ENCODE assay signal across 8 cellular contexts in genomic region chr6:54737247-54737646, GRCh38.
DNase-seq lines count a peak whose midpoint lies in the region; TF ChIP-seq lines count a peak whose summit lies in the region.

No MANE protein-coding gene starts in this region.

- no TSS peak for BruUV-seq in OCI-LY7 (replicated peaks; lab: Mats Ljungman, UMichigan)

- H3K27me3 ChIP-seq in GM23248 (replicated peaks; ENCODE audit: insufficient read depth) (no peaks in the 10 kb centered on the region), right atrium auricular region (no peaks in the 10 kb centered on the region)
- H3K27me3 ChIP-seq in CD8-positive, alpha-beta memory T cell (ENCODE audit: insufficient read depth, low read length, poor library complexity, severe bottlenecking): no peaks in the 10 kb centered on the region

- no peaks in the 10 kb centered on the region for H3K4me1 ChIP-seq in GM23248 (ENCODE audit: insufficient read depth)
- no peaks in the 10 kb centered on the region for H3K4me1 ChIP-seq in OCI-LY7 (ENCODE audit: insufficient read depth, low read length, poor library complexity, severe bottlenecking)
- no peaks in the 10 kb centered on the region for H3K4me1 ChIP-seq in right atrium auricular region
- no peaks in the 10 kb centered on the region for H3K4me1 ChIP-seq in CD8-positive, alpha-beta memory T cell (ENCODE audit: insufficient read depth, low read length)

- H3K4me1 Mint-ChIP-seq in CD8-positive, alpha-beta memory T cell: no peaks in the 10 kb centered on the region

- H3K9me3 Mint-ChIP-seq in CD8-positive, alpha-beta memory T cell: peaks cover 6 to 29% (median 14%) of the 10 kb centered on the region in 5 donors

- H3K27ac ChIP-seq in GM23248: no peak overlapping the region
- H3K27ac ChIP-seq in OCI-LY7 (ENCODE audit: low read depth, low read length, poor library complexity, severe bottlenecking): no peak overlapping the region
- no peak overlapping the region for H3K27ac ChIP-seq in right atrium auricular region
- no peak overlapping the region for H3K27ac ChIP-seq in CD8-positive, alpha-beta memory T cell (ENCODE audit: low read depth, low read length)

- H3K4me2 ChIP-seq in GM23248 (ENCODE audit: unreplicated experiment) (no peak overlapping the region), OCI-LY7 (ENCODE audit: low read length) (no peak overlapping the region)

- intact Hi-C loops in OCI-LY7 (cut with micrococcal nuclease; ENCODE audit: unreplicated experiment): no loop called here

- in situ Hi-C loops in GM23248 (cut with MboI): no loop called here

- no peaks in the 10 kb centered on the region for H3K36me3 ChIP-seq in GM23248 (ENCODE audit: low read depth)
- no peaks in the 10 kb centered on the region for H3K36me3 ChIP-seq in OCI-LY7 (ENCODE audit: insufficient read depth, low read length)
- no peaks in the 10 kb centered on the region for H3K36me3 ChIP-seq in right atrium auricular region
- no peaks in the 10 kb centered on the region for H3K36me3 ChIP-seq in CD8-positive, alpha-beta memory T cell (ENCODE audit: insufficient read depth, low read length)

- H3K27ac Mint-ChIP-seq in CD8-positive, alpha-beta memory T cell: no peak overlapping the region

- CTCF ChIA-PET in OCI-LY7 (lab: Charles Lee; ENCODE audit: unreplicated experiment): no interaction called here
- CTCF ChIA-PET in CD8-positive, alpha-beta memory T cell (lab: Charles Lee): no interaction called here

- H2AFZ ChIP-seq in GM23248 (no peak overlapping the region), OCI-LY7 (ENCODE audit: low read length) (no peak overlapping the region)

- H3F3A ChIP-seq in GM23248 (ENCODE audit: insufficient read depth): no peaks in the 10 kb centered on the region

- no peak overlapping the region for H3K9ac ChIP-seq in GM23248

- WGBS in GM23248 (ENCODE audit: low coverage in 1 of 2, low lambda C conversion rate in 2 of 2, missing lambda C conversion rate in 2 of 2), 2 experiments: 36 to 42% methylated on average over 3 of the region's 3 CpGs

- H3K4me3 ChIP-seq in GM23248: no peak overlapping the region
- H3K4me3 ChIP-seq in OCI-LY7 (ENCODE audit: low read depth, low read length, poor library complexity, severe bottlenecking): no peak overlapping the region
- H3K4me3 ChIP-seq in right atrium auricular region: no peak overlapping the region
- no peak overlapping the region for H3K4me3 ChIP-seq in CD8-positive, alpha-beta memory T cell (ENCODE audit: low read length)

- no peak overlapping the region for H3K4me3 Mint-ChIP-seq in CD8-positive, alpha-beta memory T cell

- POLR2A ChIA-PET in OCI-LY7 (lab: Charles Lee): no interaction called here
- POLR2A ChIA-PET in CD8-positive, alpha-beta memory T cell (lab: Charles Lee): no interaction called here

- H3K9me2 ChIP-seq in GM23248 (ENCODE audit: insufficient read depth) (no peaks in the 10 kb centered on the region), OCI-LY7 (ENCODE audit: insufficient read depth, low read length) (no peaks in the 10 kb centered on the region)

- no peaks in the 10 kb centered on the region for H4K20me1 ChIP-seq in GM23248 (ENCODE audit: insufficient read depth)
- H4K20me1 ChIP-seq in OCI-LY7 (ENCODE audit: insufficient read depth, low read length): no peaks in the 10 kb centered on the region

- H3K79me2 ChIP-seq in GM23248 (ENCODE audit: insufficient read depth) (no peaks in the 10 kb centered on the region), OCI-LY7 (ENCODE audit: insufficient read depth, low read depth, low read length) (no peaks in the 10 kb centered on the region)

- H3K9me3 ChIP-seq in GM23248 (ENCODE audit: low read depth) (no peaks in the 10 kb centered on the region), OCI-LY7 (ENCODE audit: low read length) (no peaks in the 10 kb centered on the region), right atrium auricular region (peaks cover 0 to 13% of the 10 kb centered on the region in 2 donors)
- no peaks in the 10 kb centered on the region for H3K9me3 ChIP-seq in CD8-positive, alpha-beta memory T cell (ENCODE audit: low read length)

- TF ChIP-seq CTCF in GM10266 (IDR thresholded peaks at IDR 0.05; ENCODE audit: control insufficient read depth, insufficient read depth, low read depth, missing control alignments): peak; percentile 46
- peak; percentile 68 for TF ChIP-seq CTCF in OCI-LY7 (conservative IDR thresholded peaks at IDR 0.05; ENCODE audit: low read length)
- no peak for TF ChIP-seq CTCF in right atrium auricular region (IDR thresholded peaks at IDR 0.05)

- H3K36me3 Mint-ChIP-seq in CD8-positive, alpha-beta memory T cell: peaks cover 0 to 2% (median 0%) of the 10 kb centered on the region in 3 donors

- no peaks in the 10 kb centered on the region for H3K27me3 Mint-ChIP-seq in CD8-positive, alpha-beta memory T cell

- DNase-seq in GM10266 (ENCODE audit: extremely low spot score) (peak; percentile 5), GM23248 (peak; percentile 19), OCI-LY7 (ENCODE audit: low spot score) (peak; percentile 18), iPS-NIHi7 (ENCODE audit: extremely low spot score) (peak; percentile 48), T-helper 1 cell (no peak), right atrium auricular region (ENCODE audit: low spot score) (no peak)
- no peak for DNase-seq in stimulated activated CD4-positive, alpha-beta T cell treated with anti-CD3 and anti-CD28 coated beads, Interleukin-4, amount 100 ng/mL, for 4 hours
- DNase-seq in CD8-positive, alpha-beta memory T cell: no peak

Comparison
In these comparisons a context has a peak if more than half of its experiments do, and no peak if none do; other contexts are left out.
1. DNase-seq: peak in GM10266 (single experiment), GM23248 (single experiment), OCI-LY7 (single experiment) and iPS-NIHi7 (single experiment); none in T-helper 1 cell (0 of 5), right atrium auricular region (single experiment), stimulated activated CD4-positive, alpha-beta T cell treated with anti-CD3 and anti-CD28 coated beads, Interleukin-4, amount 100 ng/mL, for 4 hours (0 of 2) and CD8-positive, alpha-beta memory T cell (0 of 5).
2. CTCF ChIP-seq: peak in GM10266 (single experiment) and OCI-LY7 (single experiment); none in right atrium auricular region (0 of 2).